In genomic region chr19:34497112-34497805, GRCh38 we compare ENCODE assay signal across 22 cellular contexts. TPM values are rescaled to one million over a fixed set of nuclear protein-coding genes. Genes with fewer than 3 reads are reported as not detected.
"Had no signal": no experiment of that assay in that cellular context is flagged by ENCODE, and none has a peak within 500 bp of the region (broad histone marks: within the 10 kb centered on the region; RNA-seq: fewer than 3 reads in every experiment).

No MANE protein-coding gene starts in this region.

- H3K4me1 Mint-ChIP-seq: immature natural killer cell had no signal

- ATAC-seq: foreskin keratinocyte; left cardiac atrium; left ventricle myocardium superior; naive thymus-derived CD4-positive, alpha-beta T cell; pancreas; sciatic nerve had no signal

- H3K27ac ChIP-seq: colonic mucosa, foreskin keratinocyte, pancreas, prostate gland, skin epidermis had no signal

- H3K4me1 ChIP-seq: colonic mucosa, foreskin keratinocyte, pancreas, prostate gland had no signal

- H3K9me3 Mint-ChIP-seq: endodermal cell; immature natural killer cell; naive thymus-derived CD4-positive, alpha-beta T cell had no signal

- H3K36me3 ChIP-seq: colonic mucosa, pancreas had no signal

- H3K27me3 ChIP-seq: colonic mucosa, foreskin keratinocyte, pancreas had no signal

- H3K4me3 Mint-ChIP-seq: endodermal cell, immature natural killer cell had no signal

- H3K9me3 ChIP-seq: colonic mucosa, pancreas, prostate gland had no signal

- FAIRE-seq: endothelial cell of umbilical vein, keratinocyte, pancreas had no signal

- H3K4me3 ChIP-seq: colonic mucosa, lung, pancreas, prostate gland, skin epidermis had no signal

- DNase-seq: cerebellar nuclear complex; colonic mucosa; dermis blood vessel endothelial cell; endodermal cell; erythroblast; foreskin keratinocyte; immature natural killer cell; left cardiac atrium; left ventricle myocardium superior; mesendoderm; naive thymus-derived CD4-positive, alpha-beta T cell; nucleus accumbens; stimulated activated CD4-positive, alpha-beta T cell treated with anti-CD3 and anti-CD28 coated beads, Interleukin-12 subunit alpha, Interleukin-12 subunit beta, amount 100 ng/mL, for 4 hours; stimulated activated CD4-positive, alpha-beta T cell treated with anti-CD3 and anti-CD28 coated beads, Interleukin-2, amount 100 ng/mL, for 48 hours; stimulated activated naive CD4-positive, alpha-beta T cell treated with Interleukin-2 at 50 U/mL for 16 hours had no signal

- H3K27ac Mint-ChIP-seq: endodermal cell, immature natural killer cell had no signal

- H3K36me3 Mint-ChIP-seq: immature natural killer cell had no signal

RNA-seq across cellular contexts. Expression of gene WTIP, which starts 15.7 kb away (rescaled TPM):
- polyA plus RNA-seq: naive thymus-derived CD4-positive, alpha-beta T cell had no signal
